12 cellular contexts compared by ENCODE assay signal in genomic region chr12:62799766-62800406, GRCh38.
DNase-seq lines count a peak whose midpoint lies in the region; ATAC-seq and TF ChIP-seq lines count a peak whose summit lies in the region.
"Had no signal": no experiment of that assay in that cellular context is flagged by ENCODE, and none has a peak within 500 bp of the region (broad histone marks: within the 10 kb centered on the region; RNA-seq: fewer than 3 reads in every experiment).

No MANE protein-coding gene starts in this region.

- no peak for TF ChIP-seq CTCF in GM20000 (IDR thresholded peaks at IDR 0.05; ENCODE audit: extremely low read depth, missing control alignments)
- no peak for TF ChIP-seq CTCF in VCaP (conservative IDR thresholded peaks at IDR 0.05)

- ATAC-seq in HG03039 (IDR thresholded peaks at IDR 0.05; ENCODE audit: unreplicated experiment), result peak; percentile 83

- H3K27me3 ChIP-seq in CD8-positive, alpha-beta memory T cell (ENCODE audit: insufficient read depth, low read length, poor library complexity, severe bottlenecking), result no peaks in the 10 kb centered on the region
- H3K27me3 ChIP-seq: adrenal gland, heart left ventricle, tibial nerve had no signal

- POLR2A ChIA-PET in CD8-positive, alpha-beta memory T cell (lab: Charles Lee), result no interaction called here

- H3K27me3 Mint-ChIP-seq in CD8-positive, alpha-beta memory T cell, result peaks cover 8 to 17% of the 10 kb centered on the region in 2 donors
- H3K27me3 Mint-ChIP-seq: activated T-cell treated with anti-CD3 and anti-CD28 coated beads, Interleukin-2, amount 50 U/mL, for 24 hours had no signal

- no peak overlapping the region for H3K27ac Mint-ChIP-seq in CD8-positive, alpha-beta memory T cell
- H3K27ac Mint-ChIP-seq: activated T-cell treated with anti-CD3 and anti-CD28 coated beads, Interleukin-2, amount 50 U/mL, for 24 hours had no signal

- DNase-seq in DMS53 treated with DMSO at 0.1 percent for 48 hours (lab: John Stamatoyannopoulos, UW; ENCODE audit: unreplicated experiment) (peak; percentile 69), GM20000 (ENCODE audit: low spot score) (peak; percentile 44), HPDE6-E6E7 (ENCODE audit: extremely low spot score) (no peak)
- DNase-seq in NK-92 treated with Interleukin-12 subunit alpha and Interleukin-12 subunit beta, amount 100 ng/mL, for 24 hours (lab: John Stamatoyannopoulos, UW), result no peak
- no peak for DNase-seq in activated CD8-positive, alpha-beta memory T cell treated with anti-CD3 and anti-CD28 coated beads, Interleukin-2, amount 50 U/mL, for 4 hours
- no peak for DNase-seq in CD8-positive, alpha-beta memory T cell
- DNase-seq: activated T-cell treated with anti-CD3 and anti-CD28 coated beads, Interleukin-2, amount 50 U/mL, for 24 hours had no signal

- H3K36me3 Mint-ChIP-seq in CD8-positive, alpha-beta memory T cell, result no peaks in the 10 kb centered on the region

- no peaks in the 10 kb centered on the region for H3K9me3 Mint-ChIP-seq in CD8-positive, alpha-beta memory T cell
- H3K9me3 Mint-ChIP-seq: activated T-cell treated with anti-CD3 and anti-CD28 coated beads, Interleukin-2, amount 50 U/mL, for 24 hours had no signal

- H3K4me1 ChIP-seq in CD8-positive, alpha-beta memory T cell (ENCODE audit: insufficient read depth, low read length), result no peaks in the 10 kb centered on the region
- H3K4me1 ChIP-seq: adrenal gland, heart left ventricle, tibial nerve had no signal

- CTCF ChIA-PET in CD8-positive, alpha-beta memory T cell (lab: Charles Lee), result interaction anchor here (1.0 to 5.8 kb wide), 10 partner anchors 9 to 367 kb away, joined by 3 to 51 read pairs (median 4); no protein-coding TSS in a partner anchor

- H3K4me3 Mint-ChIP-seq in CD8-positive, alpha-beta memory T cell, result no peak overlapping the region
- H3K4me3 Mint-ChIP-seq: activated T-cell treated with anti-CD3 and anti-CD28 coated beads, Interleukin-2, amount 50 U/mL, for 24 hours had no signal

- H3K27ac ChIP-seq in VCaP, result peak overlapping the region; percentile 20
- no peak overlapping the region for H3K27ac ChIP-seq in CD8-positive, alpha-beta memory T cell (ENCODE audit: low read depth, low read length)
- H3K27ac ChIP-seq: adrenal gland, heart left ventricle, tibial nerve had no signal

- no peaks in the 10 kb centered on the region for H3K9me3 ChIP-seq in CD8-positive, alpha-beta memory T cell (ENCODE audit: low read length)
- H3K9me3 ChIP-seq: adrenal gland, heart left ventricle, tibial nerve had no signal

- H3K36me3 ChIP-seq in CD8-positive, alpha-beta memory T cell (ENCODE audit: insufficient read depth, low read length), result no peaks in the 10 kb centered on the region
- H3K36me3 ChIP-seq: adrenal gland, tibial nerve had no signal

- H3K4me3 ChIP-seq in CD8-positive, alpha-beta memory T cell (ENCODE audit: low read length), result no peak overlapping the region
- H3K4me3 ChIP-seq: adrenal gland, heart left ventricle, tibial nerve had no signal

- no peaks in the 10 kb centered on the region for H3K4me1 Mint-ChIP-seq in CD8-positive, alpha-beta memory T cell

Comparison
In these comparisons a context has a peak if more than half of its experiments do, and no peak if none do; other contexts are left out.
1. DNase-seq: peak in DMS53 treated with DMSO at 0.1 percent for 48 hours (single experiment) and GM20000 (single experiment); none in HPDE6-E6E7 (single experiment), NK-92 treated with Interleukin-12 subunit alpha and Interleukin-12 subunit beta, amount 100 ng/mL, for 24 hours (single experiment), activated CD8-positive, alpha-beta memory T cell treated with anti-CD3 and anti-CD28 coated beads, Interleukin-2, amount 50 U/mL, for 4 hours (single experiment) and CD8-positive, alpha-beta memory T cell (0 of 5).